Comparison of ENCODE assay signal across 1 cellular context in genomic region chr7:7454000-7454399, GRCh38.
TF ChIP-seq lines count a peak whose summit lies in the region.

No MANE protein-coding gene starts in this region.

TF ChIP-seq in GM23338, 12 proteins besides CTCF, POLR2A, EP300 and RAD21 (continued from another document):
- TF ChIP-seq REST (IDR thresholded peaks at IDR 0.05; ENCODE audit: unreplicated experiment) (no peak), ETS1 (IDR thresholded peaks at IDR 0.05) (no peak), ZNF114 (CRISPR knock-in tag; IDR thresholded peaks at IDR 0.05) (no peak), EZH2 (IDR thresholded peaks at IDR 0.05; ENCODE audit: low read depth, unreplicated experiment) (no peak), POLR2AphosphoS5 (IDR thresholded peaks at IDR 0.05; ENCODE audit: low read depth) (no peak), EZH2phosphoT487 (IDR thresholded peaks at IDR 0.05; ENCODE audit: unreplicated experiment) (no peak), ZNF331 (CRISPR knock-in tag; IDR thresholded peaks at IDR 0.05; ENCODE audit: low read depth) (no peak)
